ENCODE assay signal across 23 cellular contexts in the genomic region with DNA sequence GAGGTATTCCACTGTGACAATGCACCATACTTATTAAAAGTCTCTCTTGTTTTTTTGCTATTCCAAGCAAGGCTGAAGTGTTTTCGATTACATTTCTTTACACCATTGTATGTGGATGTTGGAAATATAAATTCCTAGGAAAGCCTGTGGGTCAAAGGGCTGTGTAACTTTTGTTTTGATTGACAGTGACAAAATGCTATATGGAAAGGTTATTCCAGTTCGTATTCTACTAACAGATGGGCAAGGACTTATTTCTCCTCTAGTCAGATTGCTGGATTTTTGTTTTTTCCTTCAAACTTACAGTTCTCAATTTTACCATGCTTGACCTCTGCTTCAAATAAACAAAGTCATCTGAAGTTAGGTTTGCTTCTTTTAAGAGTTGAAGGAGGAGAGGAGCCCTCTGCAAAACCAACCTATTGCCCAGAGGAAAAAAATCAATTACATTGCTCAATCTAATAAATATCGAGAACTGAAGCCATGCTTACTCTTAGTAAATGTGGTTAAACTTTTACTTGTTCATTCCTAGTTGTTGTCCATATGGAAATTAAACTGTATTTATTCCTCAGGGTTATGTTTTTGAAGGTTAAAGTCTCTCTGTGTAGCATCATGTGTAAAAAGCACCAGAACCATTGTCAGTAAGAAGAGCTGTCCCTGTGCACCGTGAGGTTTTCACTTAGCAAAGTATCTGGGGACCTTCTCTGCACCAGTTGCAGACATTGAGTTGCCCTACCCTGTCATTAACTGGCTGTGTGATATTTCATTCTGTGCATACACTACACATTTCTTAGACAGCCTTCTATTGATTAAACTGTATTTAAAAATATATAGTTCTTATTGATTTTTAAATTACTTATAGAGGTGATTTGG. TPM values are rescaled to one million over a fixed set of nuclear protein-coding genes. Genes with fewer than 3 reads are reported as not detected.
DNase-seq lines count a peak whose midpoint lies in the region; ATAC-seq, FAIRE-seq and TF ChIP-seq lines count a peak whose summit lies in the region.
"Had no signal": no experiment of that assay in that cellular context is flagged by ENCODE, and none has a peak within 500 bp of the region (broad histone marks: within the 10 kb centered on the region; RNA-seq: fewer than 3 reads in every experiment).

No MANE protein-coding gene starts in this region.

- peak overlapping the region; percentile 66 to 82 for H3K27ac ChIP-seq in liver (ENCODE audit: low read depth in 1 of 2, low read length in 2 of 2)
- H3K27ac ChIP-seq in HepG2 (ENCODE audit: extremely low read length, insufficient read depth, low read length) = no peak overlapping the region
- peak overlapping the region; percentile 22 to 68 (median 59) for H3K27ac ChIP-seq in right lobe of liver
- H3K27ac ChIP-seq: 22Rv1; A549; BLaER1 treated with 17β-estradiol and CSF1 and Interleukin-3, amounts not matched to agents 10 nM and 100 nM; C4-2B had no signal

- in situ Hi-C loops in HepG2 (cut with HindIII; ENCODE audit: extremely low pct_ligation_motif_present, low pct_unique_long_range_greater_than_20kb) = no loop called here

- CTCF ChIA-PET in HepG2 (lab: Yijun Ruan, JAX; ENCODE audit: low intra/inter-chr PET ratio, low total read pairs) = no interaction called here
- CTCF ChIA-PET in activated naive CD4-positive, alpha-beta T cell treated with anti-CD3 and anti-CD28 coated beads, Interleukin-2, amount 10 ng/mL, durations not matched to agents 7 days and 5 days (lab: Charles Lee) = no interaction called here

- H3K36me3 ChIP-seq in liver (ENCODE audit: control insufficient read depth in 4 of 4, insufficient read depth in 3 of 4, low read depth in 1 of 4, low read length in 3 of 4) (peaks cover 0 to 17% (median 10%) of the 10 kb centered on the region in 4 donors), HepG2 (replicated peaks in 1 of 2; ENCODE audit: control insufficient read depth in 1 of 2, insufficient read depth in 2 of 2, low read length in 2 of 2) (no peaks in the 10 kb centered on the region), right lobe of liver (peaks cover 0 to 9% (median 0%) of the 10 kb centered on the region in 4 donors)

- H3K4me3 Mint-ChIP-seq in activated naive CD4-positive, alpha-beta T cell treated with anti-CD3 and anti-CD28 coated beads, Interleukin-2, amount 10 ng/mL, durations not matched to agents 7 days and 5 days = no peak overlapping the region
- H3K4me3 Mint-ChIP-seq: B cell; CD4-positive, alpha-beta T cell; CD8-positive, alpha-beta T cell had no signal

- H3K27ac Mint-ChIP-seq in activated naive CD4-positive, alpha-beta T cell treated with anti-CD3 and anti-CD28 coated beads, Interleukin-2, amount 10 ng/mL, durations not matched to agents 7 days and 5 days = no peak overlapping the region
- H3K27ac Mint-ChIP-seq: B cell; CD4-positive, alpha-beta T cell; CD8-positive, alpha-beta T cell had no signal

- H3K4me2 ChIP-seq in HepG2 (ENCODE audit: low read depth, low read length) = no peak overlapping the region
- H3K4me2 ChIP-seq: A549; BLaER1 treated with 17β-estradiol and CSF1 and Interleukin-3, amounts not matched to agents 10 nM and 100 nM had no signal

- no TSS peak for BruUV-seq in HepG2 (replicated peaks; lab: Mats Ljungman, UMichigan)

- H3K4me1 ChIP-seq in liver (ENCODE audit: control insufficient read depth in 4 of 4, insufficient read depth in 4 of 4, low read length in 3 of 4) = peaks cover 0 to 12% (median 8%) of the 10 kb centered on the region in 4 donors
- no peaks in the 10 kb centered on the region for H3K4me1 ChIP-seq in HepG2 (ENCODE audit: insufficient read depth, low read length)
- H3K4me1 ChIP-seq in right lobe of liver = peaks cover 0 to 12% (median 2%) of the 10 kb centered on the region in 4 donors
- H3K4me1 ChIP-seq: A549; BLaER1 treated with 17β-estradiol and CSF1 and Interleukin-3, amounts not matched to agents 10 nM and 100 nM; Caco-2 had no signal

- H3K36me3 Mint-ChIP-seq in activated naive CD4-positive, alpha-beta T cell treated with anti-CD3 and anti-CD28 coated beads, Interleukin-2, amount 10 ng/mL, durations not matched to agents 7 days and 5 days = no peaks in the 10 kb centered on the region
- H3K36me3 Mint-ChIP-seq: CD8-positive, alpha-beta T cell had no signal

- 31% methylated on average over 4 of the region's 4 CpGs for WGBS in liver
- 3% methylated on average over 4 of the region's 4 CpGs for whole genome bisulfite sequencing in HepG2 (ENCODE audit: low lambda C conversion rate)
- WGBS in right lobe of liver (ENCODE audit: insufficient coverage, low coverage, low lambda C conversion rate, missing lambda C conversion rate) = 19% methylated on average over 4 of the region's 4 CpGs

- H3K4me3 ChIP-seq in liver (ENCODE audit: low read depth in 1 of 3, low read length in 3 of 3) (no peak overlapping the region), HepG2 (replicated peaks in 1 of 3; ENCODE audit: insufficient read depth in 1 of 3, low read depth in 2 of 3, low read length in 3 of 3) (no peak overlapping the region), right lobe of liver (no peak overlapping the region)
- H3K4me3 ChIP-seq: A549; BLaER1 treated with 17β-estradiol and CSF1 and Interleukin-3, amounts not matched to agents 10 nM and 100 nM had no signal

- TF ChIP-seq CTCF in liver (IDR thresholded peaks at IDR 0.05; ENCODE audit: low read depth, low read length, missing input control) (no peak), HepG2 (CRISPR knock-in tag; IDR thresholded peaks at IDR 0.05) (no peak), right lobe of liver (IDR thresholded peaks at IDR 0.05) (no peak)

- H3K9me3 ChIP-seq in liver (ENCODE audit: control insufficient read depth in 4 of 4, low read length in 3 of 4) (peaks cover 0 to 8% (median under 1%) of the 10 kb centered on the region in 4 donors), HepG2 (ENCODE audit: low read length) (peaks cover 5% of the 10 kb centered on the region; the same call in 1 of the 2 replicates), right lobe of liver (peaks cover 0 to 3% (median 0%) of the 10 kb centered on the region in 4 donors)

- H3K27me3 ChIP-seq in liver (ENCODE audit: control insufficient read depth in 4 of 4, insufficient read depth in 4 of 4, low read length in 3 of 4) (no peaks in the 10 kb centered on the region), HepG2 (ENCODE audit: control insufficient read depth in 1 of 2, insufficient read depth in 2 of 2, low read length in 2 of 2) (no peaks in the 10 kb centered on the region), right lobe of liver (no peaks in the 10 kb centered on the region)
- H3K27me3 ChIP-seq: BLaER1 treated with 17β-estradiol and CSF1 and Interleukin-3, amounts not matched to agents 10 nM and 100 nM had no signal

- H4K20me1 ChIP-seq in HepG2 (ENCODE audit: insufficient read depth, low read length) = no peaks in the 10 kb centered on the region
- H4K20me1 ChIP-seq: BLaER1 treated with 17β-estradiol and CSF1 and Interleukin-3, amounts not matched to agents 10 nM and 100 nM had no signal

- ATAC-seq in HepG2 (no peak), right lobe of liver (peak; percentile 72 to 93 (median 86))
- ATAC-seq: A549; CD8-positive, alpha-beta T cell had no signal

- POLR2A ChIA-PET in HepG2 (lab: Yijun Ruan, JAX) = no interaction called here

- no peaks in the 10 kb centered on the region for H3K27me3 Mint-ChIP-seq in activated naive CD4-positive, alpha-beta T cell treated with anti-CD3 and anti-CD28 coated beads, Interleukin-2, amount 10 ng/mL, durations not matched to agents 7 days and 5 days
- H3K27me3 Mint-ChIP-seq: CD4-positive, alpha-beta T cell had no signal

- TF ChIP-seq POLR2A in HepG2 (IDR thresholded peaks at IDR 0.05; ENCODE audit: insufficient read depth in 1 of 2, low read depth in 2 of 2, low read length in 2 of 2) = no peak
- no peak for TF ChIP-seq POLR2A in right lobe of liver (IDR thresholded peaks at IDR 0.05)

- TF ChIP-seq RAD21 in liver (IDR thresholded peaks at IDR 0.05) = no peak
- TF ChIP-seq RAD21 in HepG2 (CRISPR knock-in tag; IDR thresholded peaks at IDR 0.05) = no peak

- TF ChIP-seq EP300 in HepG2 (IDR thresholded peaks at IDR 0.05; ENCODE audit: low read depth in 2 of 2, low read length in 2 of 2) (no peak), HepG2 (CRISPR knock-in tag; IDR thresholded peaks at IDR 0.05; ENCODE audit: borderline replicate concordance) (no peak)

- DNase-seq in HepG2 (ENCODE audit: low spot score) (no peak), right lobe of liver (no peak), ecto neural progenitor cell (ENCODE audit: low spot score) (no peak)
- no peak for DNase-seq in activated naive CD4-positive, alpha-beta T cell treated with anti-CD3 and anti-CD28 coated beads, Interleukin-2, amount 10 ng/mL, durations not matched to agents 7 days and 5 days
- DNase-seq: AML-193; Caco-2; Calu3; CD4-positive, alpha-beta T cell; CD8-positive, alpha-beta T cell; DMS79 treated with DMSO at 0.1 percent for 48 hours; GF-D8 had no signal

- peaks cover 13% of the 10 kb centered on the region for H3K9me3 Mint-ChIP-seq in activated naive CD4-positive, alpha-beta T cell treated with anti-CD3 and anti-CD28 coated beads, Interleukin-2, amount 10 ng/mL, durations not matched to agents 7 days and 5 days

- intact Hi-C loops in HepG2 (cut with micrococcal nuclease; ENCODE audit: unreplicated experiment) (no loop called here), right lobe of liver (cut with DNase I) (no loop called here)

- H3K9ac ChIP-seq in liver (ENCODE audit: low read depth in 1 of 2, low read length in 2 of 2) (peak overlapping the region; percentile 36), HepG2 (ENCODE audit: insufficient read depth, low read depth, low read length) (no peak overlapping the region)
- H3K9ac ChIP-seq: BLaER1 treated with 17β-estradiol and CSF1 and Interleukin-3, amounts not matched to agents 10 nM and 100 nM had no signal

- no peaks in the 10 kb centered on the region for H3K79me2 ChIP-seq in HepG2 (ENCODE audit: insufficient read depth, low read length)

- H3K4me1 Mint-ChIP-seq in activated naive CD4-positive, alpha-beta T cell treated with anti-CD3 and anti-CD28 coated beads, Interleukin-2, amount 10 ng/mL, durations not matched to agents 7 days and 5 days = no peaks in the 10 kb centered on the region
- H3K4me1 Mint-ChIP-seq: B cell had no signal

- FAIRE-seq in HepG2 (lab: Jason Lieb, UNC) = no peak
- FAIRE-seq: A549, D721Med, G401.6, GM12892, GM18507 had no signal

- no peak overlapping the region for H2AFZ ChIP-seq in HepG2 (ENCODE audit: low read length)

RNA-seq across cellular contexts. Expression of a gene that starts 26.9 kb away (rescaled TPM):
- 10 to 100 TPM; 13.1 to 17.7 TPM for total RNA-seq in liver
- 10 to 100 TPM; 10.4 to 14.6 TPM for polyA plus RNA-seq in liver
- total RNA-seq in HepG2 (2016; rRNA removed; fragmentation: Illumina TruSeq; extraction: Trizol) = 0.09 TPM in 1 of 2 replicates, not detected in the other
- total RNA-seq in HepG2 (2016; cell fraction: cytosol; rRNA removed; fragmentation: Illumina TruSeq; extraction: Trizol; ENCODE audit: low read depth) = not detected in 2 replicates
- total RNA-seq in HepG2 (2016; cell fraction: insoluble cytoplasmic fraction; rRNA removed; fragmentation: Illumina TruSeq; extraction: Trizol) = not detected in 2 replicates
- total RNA-seq in HepG2 (2016; cell fraction: membrane; rRNA removed; fragmentation: Illumina TruSeq; extraction: Trizol) = not detected in 2 replicates
- total RNA-seq in HepG2 (2016; cell fraction: nucleus; rRNA removed; fragmentation: Illumina TruSeq; extraction: Trizol) = not detected in 2 replicates
- 0.17 and 0.24 TPM in 2 replicates for polyA plus RNA-seq in HepG2 (2011; rRNA removed)
- polyA plus RNA-seq in HepG2 (2011; cell fraction: cytosol; rRNA removed) = 0.12 and 0.24 TPM in 2 replicates
- 0.10 TPM in 1 of 2 replicates, not detected in the other for polyA plus RNA-seq in HepG2 (2011; cell fraction: nucleus; rRNA removed)
- polyA plus RNA-seq in HepG2 (2012) = 0.20 and 0.48 TPM in 2 replicates
- polyA plus RNA-seq in HepG2 (2016; cell fraction: cytosol; fragmentation: Illumina TruSeq; extraction: Trizol; ENCODE audit: low read depth) = 0.06 TPM in 1 of 2 replicates, not detected in the other
- polyA plus RNA-seq in HepG2 (2016; cell fraction: insoluble cytoplasmic fraction; fragmentation: Illumina TruSeq; extraction: Trizol; ENCODE audit: low read depth) = 0.11 TPM in 1 of 2 replicates, not detected in the other
- polyA plus RNA-seq in HepG2 (2016; cell fraction: membrane; fragmentation: Illumina TruSeq; extraction: Trizol; ENCODE audit: low read depth) = 0.06 and 0.15 TPM in 2 replicates
- not detected in 2 replicates for polyA plus RNA-seq in HepG2 (2016; cell fraction: nucleus; fragmentation: Illumina TruSeq; extraction: Trizol; ENCODE audit: insufficient read depth, low read depth)
- 0.04 and 0.07 TPM in 2 replicates for polyA minus RNA-seq in HepG2 (2011; rRNA and poly(A)+ RNA removed; ENCODE audit: low replicate concordance)
- polyA minus RNA-seq in HepG2 (2011; cell fraction: cytosol; rRNA and poly(A)+ RNA removed) = not detected in 2 replicates
- 0.12 TPM in 1 of 2 replicates, not detected in the other for polyA minus RNA-seq in HepG2 (2011; cell fraction: nucleus; rRNA and poly(A)+ RNA removed)
- total RNA-seq in right lobe of liver = 10 to 100 TPM; 14.9 to 21.9 (median 20.2) TPM
- total RNA-seq: A172; Caco-2; Calu3; CD8-positive, alpha-beta T cell had no signal
- polyA plus RNA-seq: A549, BJ had no signal

RNA-seq across cellular contexts. Expression of a gene that starts 56.4 kb away (rescaled TPM):
- total RNA-seq in liver (10 to 100 TPM; 20.2 to 25.3 TPM), HepG2 (2016; rRNA removed; fragmentation: Illumina TruSeq; extraction: Trizol) (8.2 and 17.3 TPM in 2 replicates), right lobe of liver (10 to 100 TPM; 10.7 to 49.2 (median 25.5) TPM)
- polyA plus RNA-seq in liver (1 to 10 TPM; 7.3 to 9.6 TPM), HepG2 (2011; rRNA removed) (22.7 and 25.8 TPM in 2 replicates)
- 21.9 and 22.2 TPM in 2 replicates for total RNA-seq in HepG2 (2016; cell fraction: cytosol; rRNA removed; fragmentation: Illumina TruSeq; extraction: Trizol; ENCODE audit: low read depth)
- total RNA-seq in HepG2 (2016; cell fraction: insoluble cytoplasmic fraction; rRNA removed; fragmentation: Illumina TruSeq; extraction: Trizol) = 8.5 and 19.3 TPM in 2 replicates
- total RNA-seq in HepG2 (2016; cell fraction: membrane; rRNA removed; fragmentation: Illumina TruSeq; extraction: Trizol) = 11.6 and 11.8 TPM in 2 replicates
- total RNA-seq in HepG2 (2016; cell fraction: nucleus; rRNA removed; fragmentation: Illumina TruSeq; extraction: Trizol) = 26.9 and 28.3 TPM in 2 replicates
- polyA plus RNA-seq in HepG2 (2011; cell fraction: cytosol; rRNA removed) = 15.4 and 23.5 TPM in 2 replicates
- polyA plus RNA-seq in HepG2 (2011; cell fraction: nucleus; rRNA removed) = 21.1 and 23.8 TPM in 2 replicates
- 13.2 and 17.3 TPM in 2 replicates for polyA plus RNA-seq in HepG2 (2012)
- 2.0 and 2.3 TPM in 2 replicates for polyA plus RNA-seq in HepG2 (2016; cell fraction: cytosol; fragmentation: Illumina TruSeq; extraction: Trizol; ENCODE audit: low read depth)
- 6.8 and 7.6 TPM in 2 replicates for polyA plus RNA-seq in HepG2 (2016; cell fraction: insoluble cytoplasmic fraction; fragmentation: Illumina TruSeq; extraction: Trizol; ENCODE audit: low read depth)
- 3.5 and 4.1 TPM in 2 replicates for polyA plus RNA-seq in HepG2 (2016; cell fraction: membrane; fragmentation: Illumina TruSeq; extraction: Trizol; ENCODE audit: low read depth)
- 28.4 and 32.6 TPM in 2 replicates for polyA plus RNA-seq in HepG2 (2016; cell fraction: nucleus; fragmentation: Illumina TruSeq; extraction: Trizol; ENCODE audit: insufficient read depth, low read depth)
- polyA minus RNA-seq in HepG2 (2011; rRNA and poly(A)+ RNA removed; ENCODE audit: low replicate concordance) = 47.4 and 97.4 TPM in 2 replicates
- polyA minus RNA-seq in HepG2 (2011; cell fraction: cytosol; rRNA and poly(A)+ RNA removed) = 23.1 and 28.7 TPM in 2 replicates
- 45.4 and 58.3 TPM in 2 replicates for polyA minus RNA-seq in HepG2 (2011; cell fraction: nucleus; rRNA and poly(A)+ RNA removed)

Comparison
In these comparisons a context has a peak if more than half of its experiments do, and no peak if none do; other contexts are left out.
1. RNA of a gene that starts 26.9 kb away (total RNA-seq): 14.9 to 21.9 TPM in right lobe of liver and 13.1 to 17.7 TPM in liver; 0.09 TPM in HepG2; every median in the first group is over 10 times any median in the second.